ENCODE assay signal across 21 cellular contexts in genomic region chr9:13125261-13125660, GRCh38.
DNase-seq lines count a peak whose midpoint lies in the region; ATAC-seq and TF ChIP-seq lines count a peak whose summit lies in the region.
"Had no signal": no experiment of that assay in that cellular context is flagged by ENCODE, and none has a peak within 500 bp of the region (broad histone marks: within the 10 kb centered on the region; RNA-seq: fewer than 3 reads in every experiment).

No MANE protein-coding gene starts in this region.

- H3K79me2 ChIP-seq in SK-N-SH (ENCODE audit: insufficient read depth) (no peaks in the 10 kb centered on the region), trophoblast cell (ENCODE audit: control insufficient read depth, insufficient read depth, low read length, poor library complexity) (no peaks in the 10 kb centered on the region)

- H4K12ac ChIP-seq in trophoblast cell (ENCODE audit: low read depth, low read length), result no peak overlapping the region

- CTCF ChIA-PET in SK-N-SH (lab: Yijun Ruan, JAX), result interaction anchor here (1.2 to 1.6 kb wide), 3 partner anchors 37 to 349 kb away, joined by 3 to 5 read pairs (median 4); no protein-coding TSS in a partner anchor

- no peak overlapping the region for H3K18ac ChIP-seq in trophoblast cell (ENCODE audit: low read length)

- peak overlapping the region; percentile 16 for H4K8ac ChIP-seq in trophoblast cell (ENCODE audit: low read depth, low read length)

- H3K9me3 ChIP-seq in SK-N-SH (no peaks in the 10 kb centered on the region), trophoblast cell (ENCODE audit: insufficient read depth, low read depth, low read length) (no peaks in the 10 kb centered on the region), MG63 (no peaks in the 10 kb centered on the region)
- H3K9me3 ChIP-seq: BLaER1, Caco-2, HAP-1 had no signal

- no peaks in the 10 kb centered on the region for H3K27me3 ChIP-seq in SK-N-SH (ENCODE audit: insufficient read depth)
- no peaks in the 10 kb centered on the region for H3K27me3 ChIP-seq in foreskin keratinocyte
- no peaks in the 10 kb centered on the region for H3K27me3 ChIP-seq in trophoblast cell (ENCODE audit: insufficient read depth, low read length)
- no peaks in the 10 kb centered on the region for H3K27me3 ChIP-seq in MG63
- H3K27me3 ChIP-seq: BLaER1 had no signal

- peak overlapping the region; percentile 39 for H2BK5ac ChIP-seq in trophoblast cell (ENCODE audit: low read depth, low read length, poor library complexity)

- no peak overlapping the region for H2BK12ac ChIP-seq in trophoblast cell (ENCODE audit: low read length)

- POLR2A ChIA-PET in SK-N-SH (lab: Yijun Ruan, JAX), result no interaction called here

- no peak overlapping the region for H2AFZ ChIP-seq in SK-N-SH (ENCODE audit: low read depth)
- no peak overlapping the region for H2AFZ ChIP-seq in trophoblast cell (ENCODE audit: insufficient read depth, low read length, poor library complexity)

- peaks cover 3% of the 10 kb centered on the region for H3K79me1 ChIP-seq in trophoblast cell (ENCODE audit: low read length)

- H2BK120ac ChIP-seq in trophoblast cell (ENCODE audit: insufficient read depth, low read length, poor library complexity), result no peak overlapping the region

- TF ChIP-seq EP300 in SK-N-SH (IDR thresholded peaks at IDR 0.05; ENCODE audit: borderline replicate concordance in 1 of 2, low read depth in 1 of 2, low read length in 1 of 2), result no peak

- H3K4me1 ChIP-seq in SK-N-SH (ENCODE audit: control insufficient read depth in 1 of 2, insufficient read depth in 2 of 2, low read depth in 1 of 2, low read length in 1 of 2) (no peaks in the 10 kb centered on the region), foreskin keratinocyte (no peaks in the 10 kb centered on the region), trophoblast cell (ENCODE audit: control insufficient read depth in 1 of 2, insufficient read depth in 2 of 2, low read length in 2 of 2) (peaks cover 6 to 10% of the 10 kb centered on the region in 2 experiments)
- H3K4me1 ChIP-seq: BLaER1, Caco-2 had no signal

- TF ChIP-seq CTCF in SK-N-SH (IDR thresholded peaks at IDR 0.05) (no peak), foreskin keratinocyte (conservative IDR thresholded peaks at IDR 0.05) (no peak)

- H3K9ac ChIP-seq in SK-N-SH (no peak overlapping the region), trophoblast cell (ENCODE audit: low read length) (no peak overlapping the region)
- H3K9ac ChIP-seq: BLaER1 had no signal

- peaks cover 58 to 66% of the 10 kb centered on the region in 2 experiments for H3K36me3 ChIP-seq in SK-N-SH (replicated peaks in 1 of 2; ENCODE audit: control insufficient read depth in 1 of 2, insufficient read depth in 2 of 2, low read length in 1 of 2)
- peaks cover 11 to 14% of the 10 kb centered on the region in 2 experiments for H3K36me3 ChIP-seq in trophoblast cell (ENCODE audit: control insufficient read depth in 1 of 2, insufficient read depth in 2 of 2, low read length in 2 of 2)
- peaks cover 17% of the 10 kb centered on the region for H3K36me3 ChIP-seq in MG63
- H3K36me3 ChIP-seq: BLaER1 had no signal

- no peak overlapping the region for H3K4ac ChIP-seq in trophoblast cell (ENCODE audit: low read depth, low read length)

- H3K4me3 ChIP-seq in SK-N-SH (ENCODE audit: low read depth in 2 of 2, low read length in 1 of 2) (no peak overlapping the region), trophoblast cell (ENCODE audit: low read depth, low read length) (no peak overlapping the region), MG63 (no peak overlapping the region)
- H3K4me3 ChIP-seq: BLaER1, HAP-1 had no signal

- no peak overlapping the region for H2AK5ac ChIP-seq in trophoblast cell (ENCODE audit: low read length)

- H3K27ac ChIP-seq in SK-N-SH (ENCODE audit: low read depth in 2 of 2, low read length in 1 of 2) (peak overlapping the region in 1 of 2 experiments; percentile 6; a peak in 1 of 4 replicates), foreskin keratinocyte (no peak overlapping the region), trophoblast cell (ENCODE audit: low read depth, low read length) (peak overlapping the region; percentile 43)
- H3K27ac ChIP-seq: 22Rv1, BLaER1, C4-2B had no signal

- no peak overlapping the region for H3K23ac ChIP-seq in trophoblast cell (ENCODE audit: low read length)

- H3K14ac ChIP-seq in trophoblast cell (ENCODE audit: low read length), result peak overlapping the region; percentile 29

- no peaks in the 10 kb centered on the region for H4K20me1 ChIP-seq in SK-N-SH (ENCODE audit: insufficient read depth)
- H4K20me1 ChIP-seq: BLaER1 had no signal

- H3K9me2 ChIP-seq in SK-N-SH, result no peaks in the 10 kb centered on the region

- ATAC-seq in foreskin keratinocyte, result peak; percentile 34
- ATAC-seq in HG02852 (IDR thresholded peaks at IDR 0.05; ENCODE audit: unreplicated experiment), result no peak
- ATAC-seq in HG03039 (IDR thresholded peaks at IDR 0.05; ENCODE audit: unreplicated experiment), result no peak
- ATAC-seq: CD8-positive, alpha-beta T cell had no signal

- peak overlapping the region; percentile 18 for H4K91ac ChIP-seq in trophoblast cell (ENCODE audit: low read depth, low read length)

- no peaks in the 10 kb centered on the region for H3F3A ChIP-seq in SK-N-SH (replicated peaks; ENCODE audit: insufficient read depth)

- DNase-seq in EH (ENCODE audit: low read depth), result peak; percentile 9
- no peak for DNase-seq in SK-N-SH
- DNase-seq in foreskin keratinocyte, result no peak
- DNase-seq in trophoblast cell, result no peak
- no peak for DNase-seq in MG63
- no peak for DNase-seq in activated CD4-positive, CD25-positive, alpha-beta regulatory T cell treated with anti-CD3 and anti-CD28 coated beads, Interleukin-2, amount 50 U/mL, for 72 hours
- DNase-seq: Caco-2; CD4-positive, CD25-positive, alpha-beta regulatory T cell; CD8-positive, alpha-beta T cell; DMS153; DND-41; EL; GF-D8; GOT3; HFFc6 had no signal

- no peak overlapping the region for H3K4me2 ChIP-seq in SK-N-SH
- H3K4me2 ChIP-seq in trophoblast cell (ENCODE audit: low read length), result no peak overlapping the region
- H3K4me2 ChIP-seq: BLaER1 had no signal

- TF ChIP-seq RAD21 in SK-N-SH (IDR thresholded peaks at IDR 0.05; ENCODE audit: low read length), result no peak

TF ChIP-seq in SK-N-SH, 30 proteins besides CTCF, POLR2A, EP300 and RAD21:
- TF ChIP-seq NRF1 (IDR thresholded peaks at IDR 0.05; ENCODE audit: low read depth, low read length) (no peak), JUND (IDR thresholded peaks at IDR 0.05) (peak; percentile 30; the same call in 1 of the 2 replicates), FOSL2 (IDR thresholded peaks at IDR 0.05; ENCODE audit: borderline replicate concordance, low read depth) (0 out of 2 replicates have a peak, but pooled peaks have one; percentile 12)
